1 cellular context compared by ENCODE assay signal in the genomic region with DNA sequence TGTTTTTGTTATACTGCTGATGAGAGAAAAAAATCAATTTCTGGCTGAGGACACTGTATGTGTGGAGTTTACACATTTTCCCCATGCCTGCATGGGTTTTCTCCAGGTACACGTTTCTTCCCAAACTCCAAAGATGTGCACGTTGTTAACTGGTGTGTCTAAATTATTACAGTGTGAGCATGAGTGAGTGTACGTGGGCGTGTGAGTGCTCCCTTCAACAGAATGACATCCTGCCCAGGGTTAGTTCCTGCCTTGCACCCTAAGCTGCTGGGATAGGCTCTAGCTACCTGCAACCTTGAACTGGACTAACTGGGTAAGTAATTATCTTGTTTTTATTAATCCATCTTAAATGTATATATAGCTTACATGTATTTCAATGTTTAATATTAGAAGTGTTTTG.
TF ChIP-seq lines count a peak whose summit lies in the region.

No MANE protein-coding gene starts in this region.

TF ChIP-seq in HepG2, 621 proteins besides CTCF, POLR2A, EP300 and RAD21:
- TF ChIP-seq IRF2 (CRISPR knock-in tag; IDR thresholded peaks at IDR 0.05) (no peak), ZNF124 (CRISPR knock-in tag; IDR thresholded peaks at IDR 0.05) (no peak)
- TF ChIP-seq, protein P1, sequence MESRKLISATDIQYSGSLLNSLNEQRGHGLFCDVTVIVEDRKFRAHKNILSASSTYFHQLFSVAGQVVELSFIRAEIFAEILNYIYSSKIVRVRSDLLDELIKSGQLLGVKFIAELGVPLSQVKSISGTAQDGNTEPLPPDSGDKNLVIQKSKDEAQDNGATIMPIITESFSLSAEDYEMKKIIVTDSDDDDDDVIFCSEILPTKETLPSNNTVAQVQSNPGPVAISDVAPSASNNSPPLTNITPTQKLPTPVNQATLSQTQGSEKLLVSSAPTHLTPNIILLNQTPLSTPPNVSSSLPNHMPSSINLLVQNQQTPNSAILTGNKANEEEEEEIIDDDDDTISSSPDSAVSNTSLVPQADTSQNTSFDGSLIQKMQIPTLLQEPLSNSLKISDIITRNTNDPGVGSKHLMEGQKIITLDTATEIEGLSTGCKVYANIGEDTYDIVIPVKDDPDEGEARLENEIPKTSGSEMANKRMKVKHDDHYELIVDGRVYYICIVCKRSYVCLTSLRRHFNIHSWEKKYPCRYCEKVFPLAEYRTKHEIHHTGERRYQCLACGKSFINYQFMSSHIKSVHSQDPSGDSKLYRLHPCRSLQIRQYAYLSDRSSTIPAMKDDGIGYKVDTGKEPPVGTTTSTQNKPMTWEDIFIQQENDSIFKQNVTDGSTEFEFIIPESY (CRISPR knock-in tag; IDR thresholded peaks at IDR 0.05), result no peak
